In genomic region chr11:75462117-75462653, GRCh38 we compare ENCODE assay signal across 14 cellular contexts.
"Had no signal": no experiment of that assay in that cellular context is flagged by ENCODE, and none has a peak within 500 bp of the region (broad histone marks: within the 10 kb centered on the region; RNA-seq: fewer than 3 reads in every experiment).

No MANE protein-coding gene starts in this region.

- H3K36me3 Mint-ChIP-seq: stimulated activated naive B cell treated with anti-CD40 and anti-IgM and Interleukin-4, amounts not matched to agents 10 μg/mL and 1 μg/mL and 100 μg/mL, for 72 hours had no signal

- H3K9me3 ChIP-seq: mucosa of descending colon, thyroid gland had no signal

- H3K27me3 Mint-ChIP-seq: naive thymus-derived CD4-positive, alpha-beta T cell; T-cell had no signal

- H3K27ac Mint-ChIP-seq: activated naive CD4-positive, alpha-beta T cell treated with anti-CD3 and anti-CD28 coated beads for 36 hours; activated T-helper 2 cell treated with anti-CD3 and anti-CD28 coated beads, Interferon-gamma antibody, Interleukin-2, Interleukin-4, amounts not matched to agents 10 μg/mL and 5 μg/mL and 100 μg/mL, durations not matched to agents 14 hours and 24 hours and 36 hours; naive thymus-derived CD4-positive, alpha-beta T cell; stimulated activated naive B cell treated with anti-CD40 and anti-IgM and Interleukin-4, amounts not matched to agents 10 μg/mL and 1 μg/mL and 100 μg/mL, for 72 hours; T-cell had no signal

- H3K4me3 ChIP-seq: mucosa of descending colon, thyroid gland had no signal

- H3K9me3 Mint-ChIP-seq: activated naive CD4-positive, alpha-beta T cell treated with anti-CD3 and anti-CD28 coated beads for 36 hours; activated T-helper 2 cell treated with anti-CD3 and anti-CD28 coated beads, Interferon-gamma antibody, Interleukin-2, Interleukin-4, amounts not matched to agents 10 μg/mL and 5 μg/mL and 100 μg/mL, durations not matched to agents 14 hours and 24 hours and 36 hours; naive thymus-derived CD4-positive, alpha-beta T cell; stimulated activated naive B cell treated with anti-CD40 and anti-IgM and Interleukin-4, amounts not matched to agents 10 μg/mL and 1 μg/mL and 100 μg/mL, for 72 hours; T-cell had no signal

- H3K27ac ChIP-seq: foreskin keratinocyte, thyroid gland had no signal

- DNase-seq: activated CD4-positive, alpha-beta T cell treated with anti-CD3 and anti-CD28 coated beads for 1 hour; activated CD4-positive, alpha-beta T cell treated with anti-CD3 and anti-CD28 coated beads, Interleukin-2, amount 50 U/mL, for 4 hours; activated naive CD4-positive, alpha-beta T cell treated with anti-CD3 and anti-CD28 coated beads for 36 hours; activated T-cell treated with anti-CD3 and anti-CD28 coated beads for 4 hours; caudate nucleus; foreskin keratinocyte; naive thymus-derived CD4-positive, alpha-beta T cell; stimulated activated CD4-positive, alpha-beta T cell treated with anti-CD3 and anti-CD28 coated beads, Interleukin-2, amount 100 ng/mL, for 48 hours; stimulated activated naive B cell treated with anti-CD40 and anti-IgM and Interleukin-4, amounts not matched to agents 10 μg/mL and 1 μg/mL and 100 μg/mL, for 72 hours; T-cell; T-helper 9 cell; thyroid gland had no signal

- H3K4me3 Mint-ChIP-seq: activated naive CD4-positive, alpha-beta T cell treated with anti-CD3 and anti-CD28 coated beads for 36 hours; naive thymus-derived CD4-positive, alpha-beta T cell; stimulated activated naive B cell treated with anti-CD40 and anti-IgM and Interleukin-4, amounts not matched to agents 10 μg/mL and 1 μg/mL and 100 μg/mL, for 72 hours; T-cell had no signal

- H3K4me1 ChIP-seq: foreskin keratinocyte had no signal

- ATAC-seq: foreskin keratinocyte; mucosa of descending colon; naive thymus-derived CD4-positive, alpha-beta T cell; stimulated activated naive B cell treated with anti-CD40 and anti-IgM and Interleukin-4, amounts not matched to agents 10 μg/mL and 1 μg/mL and 100 μg/mL, for 72 hours; T-cell had no signal

- H3K36me3 ChIP-seq: thyroid gland had no signal

- H3K4me1 Mint-ChIP-seq: T-cell had no signal

- H3K27me3 ChIP-seq: foreskin keratinocyte, thyroid gland had no signal
